In genomic region chr5:73222173-73222572, GRCh38 we compare ENCODE assay signal across 1 cellular context.
TF ChIP-seq lines count a peak whose summit lies in the region.

No MANE protein-coding gene starts in this region.

TF ChIP-seq in SK-N-SH, 30 proteins besides CTCF, POLR2A, EP300 and RAD21 (continued from another document):
- TF ChIP-seq PBX3 (IDR thresholded peaks at IDR 0.05) (no peak), JUND (IDR thresholded peaks at IDR 0.05) (no peak), MAX (IDR thresholded peaks at IDR 0.05; ENCODE audit: low read depth) (no peak), FOXM1 (IDR thresholded peaks at IDR 0.05; ENCODE audit: low read depth) (no peak), SIN3A (IDR thresholded peaks at IDR 0.05; ENCODE audit: borderline replicate concordance, low read depth, low read length) (no peak), FOSL2 (IDR thresholded peaks at IDR 0.05; ENCODE audit: borderline replicate concordance, low read depth) (no peak), RCOR1 (IDR thresholded peaks at IDR 0.05; ENCODE audit: low read length) (no peak)
